In the genomic region with DNA sequence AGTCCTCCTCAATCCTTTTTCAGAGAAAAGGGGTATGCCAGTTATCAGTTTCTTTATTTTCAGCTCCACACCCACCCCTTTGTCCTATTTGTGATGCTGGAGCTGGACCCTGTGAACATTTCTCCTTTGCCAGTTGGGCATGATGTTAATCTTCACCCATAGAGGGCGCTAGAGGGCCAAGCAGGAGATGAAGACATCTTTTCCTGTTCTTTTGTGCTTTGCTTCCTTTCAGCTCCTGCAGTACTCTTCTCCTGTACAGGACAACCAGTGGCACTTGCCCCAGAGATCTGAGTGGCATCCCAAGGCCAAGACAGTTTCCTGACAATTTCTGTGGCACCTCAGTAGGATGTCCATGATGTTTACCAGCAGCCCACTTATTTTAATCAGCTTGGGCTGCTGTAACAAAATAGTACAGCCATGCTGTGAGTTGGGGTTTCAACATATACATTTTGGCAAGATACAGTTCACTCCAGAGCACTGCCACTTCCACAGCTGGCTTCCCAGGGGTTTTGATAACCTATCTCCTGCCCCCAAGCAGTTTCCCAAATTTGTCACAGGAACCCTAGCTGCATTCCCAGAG, we compare ENCODE assay signal across 8 cellular contexts. TPM values are rescaled to one million over a fixed set of nuclear protein-coding genes. Genes with fewer than 3 reads are reported as not detected.
A peak's percentile ranks its signal among the peaks of the same experiment; 100 is the strongest.
DNase-seq lines count a peak whose midpoint lies in the region; ATAC-seq and TF ChIP-seq lines count a peak whose summit lies in the region.

No MANE protein-coding gene starts in this region.

- H3K4me1 Mint-ChIP-seq in activated CD4-positive, alpha-beta memory T cell treated with anti-CD3 and anti-CD28 coated beads for 36 hours (ENCODE audit: low read depth), result peaks cover 16% of the 10 kb centered on the region
- H3K4me1 Mint-ChIP-seq in endothelial cell (ENCODE audit: unreplicated experiment) (peaks cover 5% of the 10 kb centered on the region), neural crest cell (no peaks in the 10 kb centered on the region)

- no peaks in the 10 kb centered on the region for H3K36me3 Mint-ChIP-seq in activated CD4-positive, alpha-beta memory T cell treated with anti-CD3 and anti-CD28 coated beads for 36 hours
- H3K36me3 Mint-ChIP-seq in endothelial cell (ENCODE audit: low read depth, unreplicated experiment) (no peaks in the 10 kb centered on the region), neural crest cell (ENCODE audit: low read depth) (no peaks in the 10 kb centered on the region)

- 0% methylated on average over 1 of the region's 1 CpG for WGBS in GM23248 (ENCODE audit: low coverage in 1 of 2, low lambda C conversion rate in 2 of 2, missing lambda C conversion rate in 2 of 2), 2 experiments

- intact Hi-C loops in activated CD4-positive, alpha-beta memory T cell treated with anti-CD3 and anti-CD28 coated beads for 36 hours (cut with micrococcal nuclease), result loop anchor here (1.0 to 5.0 kb wide), 5 partner anchors 127 to 488 kb away; a partner anchor contains a TSS
- intact Hi-C loops in upper lobe of right lung (cut with DNase I), result no loop called here

- no peaks in the 10 kb centered on the region for H3F3A ChIP-seq in GM23248 (ENCODE audit: insufficient read depth)

- H3K4me1 ChIP-seq in GM23248 (ENCODE audit: insufficient read depth) (no peaks in the 10 kb centered on the region), upper lobe of right lung (no peaks in the 10 kb centered on the region)

- no peaks in the 10 kb centered on the region for H3K9me3 ChIP-seq in GM23248 (ENCODE audit: low read depth)
- no peaks in the 10 kb centered on the region for H3K9me3 ChIP-seq in upper lobe of right lung

- TF ChIP-seq CTCF in BJ (IDR thresholded peaks at IDR 0.05; ENCODE audit: insufficient read depth, low read depth, low read length), result peak; percentile 94
- TF ChIP-seq CTCF in endothelial cell (IDR thresholded peaks at IDR 0.05; ENCODE audit: unreplicated experiment), result peak; percentile 90
- peak; percentile 82 for TF ChIP-seq CTCF in neural crest cell (conservative IDR thresholded peaks at IDR 0.05)
- peak; percentile 84 for TF ChIP-seq CTCF in upper lobe of right lung (IDR thresholded peaks at IDR 0.05)

- in situ Hi-C loops in GM23248 (cut with MboI), result no loop called here

- H3K27ac ChIP-seq in GM23248 (no peak overlapping the region), upper lobe of right lung (no peak overlapping the region)

- H3K27me3 ChIP-seq in BJ (ENCODE audit: control insufficient read depth, insufficient read depth, low read length) (peaks cover 4% of the 10 kb centered on the region), GM23248 (replicated peaks; ENCODE audit: insufficient read depth) (no peaks in the 10 kb centered on the region; the same call in 1 of the 2 replicates), upper lobe of right lung (no peaks in the 10 kb centered on the region)

- peak; percentile 16 for DNase-seq in BJ (ENCODE audit: low read depth)
- peak; percentile 79 for DNase-seq in GM23248
- DNase-seq in NCI-H526 treated with DMSO at 0.1 percent for 48 hours (lab: John Stamatoyannopoulos, UW), result peak; percentile 35
- peak; percentile 73 for DNase-seq in activated CD4-positive, alpha-beta memory T cell treated with anti-CD3 and anti-CD28 coated beads for 36 hours
- DNase-seq in endothelial cell (ENCODE audit: low spot score), result peak; percentile 66
- DNase-seq in neural crest cell (ENCODE audit: low read depth, low spot score), result peak; percentile 47
- DNase-seq in upper lobe of right lung, result no peak

- peaks cover 7% of the 10 kb centered on the region for H3K27me3 Mint-ChIP-seq in activated CD4-positive, alpha-beta memory T cell treated with anti-CD3 and anti-CD28 coated beads for 36 hours
- H3K27me3 Mint-ChIP-seq in endothelial cell (ENCODE audit: unreplicated experiment) (no peaks in the 10 kb centered on the region), neural crest cell (ENCODE audit: low read depth) (no peaks in the 10 kb centered on the region)

- no peaks in the 10 kb centered on the region for H3K79me2 ChIP-seq in GM23248 (ENCODE audit: insufficient read depth)

- no peak overlapping the region for H3K4me2 ChIP-seq in GM23248 (ENCODE audit: unreplicated experiment)

- no peak overlapping the region for H3K27ac Mint-ChIP-seq in activated CD4-positive, alpha-beta memory T cell treated with anti-CD3 and anti-CD28 coated beads for 36 hours
- H3K27ac Mint-ChIP-seq in endothelial cell (ENCODE audit: unreplicated experiment) (peak overlapping the region; percentile 59), neural crest cell (ENCODE audit: unreplicated experiment) (no peak overlapping the region)

- H4K20me1 ChIP-seq in GM23248 (ENCODE audit: insufficient read depth), result no peaks in the 10 kb centered on the region

- H3K36me3 ChIP-seq in BJ (ENCODE audit: control insufficient read depth, insufficient read depth, low read length) (no peaks in the 10 kb centered on the region), GM23248 (ENCODE audit: low read depth) (no peaks in the 10 kb centered on the region), upper lobe of right lung (no peaks in the 10 kb centered on the region)

- peak; percentile 89 for ATAC-seq in upper lobe of right lung
- no peak for ATAC-seq in HG02840 (IDR thresholded peaks at IDR 0.05; ENCODE audit: low FRiP score, unreplicated experiment)

- no peak overlapping the region for H3K4me3 Mint-ChIP-seq in activated CD4-positive, alpha-beta memory T cell treated with anti-CD3 and anti-CD28 coated beads for 36 hours
- H3K4me3 Mint-ChIP-seq in endothelial cell (ENCODE audit: unreplicated experiment), result no peak overlapping the region
- H3K4me3 Mint-ChIP-seq in neural crest cell, result no peak overlapping the region

- POLR2A ChIA-PET in BJ (lab: Charles Lee), result interaction anchor here (1.0 kb wide), 1 partner anchor 152 kb away, joined by 4 read pairs; no protein-coding TSS in a partner anchor
- POLR2A ChIA-PET in activated CD4-positive, alpha-beta memory T cell treated with anti-CD3 and anti-CD28 coated beads for 36 hours (lab: Charles Lee), result interaction anchor here (0.8 kb wide), 1 partner anchor 151 kb away, joined by 3 read pairs; a partner anchor contains a TSS

- H3K9me2 ChIP-seq in GM23248 (ENCODE audit: insufficient read depth), result no peaks in the 10 kb centered on the region

- H3K4me3 ChIP-seq in BJ (ENCODE audit: low read depth, low read length) (no peak overlapping the region), GM23248 (no peak overlapping the region), upper lobe of right lung (no peak overlapping the region)

- H3K9me3 Mint-ChIP-seq in activated CD4-positive, alpha-beta memory T cell treated with anti-CD3 and anti-CD28 coated beads for 36 hours, result no peaks in the 10 kb centered on the region
- H3K9me3 Mint-ChIP-seq in endothelial cell (ENCODE audit: unreplicated experiment) (no peaks in the 10 kb centered on the region), neural crest cell (peaks cover 9% of the 10 kb centered on the region)

- peak overlapping the region; percentile 68 for H2AFZ ChIP-seq in GM23248

- CTCF ChIA-PET in BJ (lab: Yijun Ruan, JAX), result interaction anchor here (0.6 to 2.7 kb wide), 38 partner anchors 9 to 769 kb away, joined by 3 to 21 read pairs (median 3); a partner anchor contains a TSS
- CTCF ChIA-PET in activated CD4-positive, alpha-beta memory T cell treated with anti-CD3 and anti-CD28 coated beads for 36 hours (lab: Charles Lee), result interaction anchor here (0.6 to 2.0 kb wide), 77 partner anchors 9 to 521 kb away, joined by 3 to 14 read pairs (median 4); a partner anchor contains a TSS

- H3K9ac ChIP-seq in GM23248, result no peak overlapping the region

RNA-seq across cellular contexts. Expression of a gene that starts 4.6 kb away (rescaled TPM):
- polyA plus RNA-seq in BJ (2011; rRNA removed), result 0.54 and 0.55 TPM in 2 replicates
- polyA minus RNA-seq in BJ (2011; rRNA and poly(A)+ RNA removed), result not detected in 2 replicates
- total RNA-seq in GM23248 (2014; rRNA removed; shearing (Covaris generic)), result not detected in 2 replicates
- not detected in 2 replicates for polyA plus RNA-seq in GM23248 (2016; fragmentation: Nextera tagmentation; extraction: Ambion mirVana)
- total RNA-seq in activated CD4-positive, alpha-beta memory T cell treated with anti-CD3 and anti-CD28 coated beads for 36 hours, result not detected
- total RNA-seq in endothelial cell (ENCODE audit: unreplicated experiment), result not detected
- not detected in 2 replicates for total RNA-seq in neural crest cell
- 4.2 TPM for total RNA-seq in upper lobe of right lung

RNA-seq across cellular contexts. Expression of a gene that starts 7.3 kb away (rescaled TPM):
- polyA plus RNA-seq in BJ (2011; rRNA removed) (not detected in 2 replicates), GM23248 (2016; fragmentation: Nextera tagmentation; extraction: Ambion mirVana) (not detected in 2 replicates)
- polyA minus RNA-seq in BJ (2011; rRNA and poly(A)+ RNA removed), result not detected in 2 replicates
- not detected in 2 replicates for total RNA-seq in GM23248 (2014; rRNA removed; shearing (Covaris generic))
- total RNA-seq in activated CD4-positive, alpha-beta memory T cell treated with anti-CD3 and anti-CD28 coated beads for 36 hours, result not detected
- total RNA-seq in endothelial cell (ENCODE audit: unreplicated experiment) (not detected), neural crest cell (not detected in 2 replicates), upper lobe of right lung (not detected)

RNA-seq across cellular contexts. Expression of a gene that starts 22.2 kb away (rescaled TPM):
- polyA plus RNA-seq in BJ (2011; rRNA removed) (2.3 and 3.4 TPM in 2 replicates), GM23248 (2016; fragmentation: Nextera tagmentation; extraction: Ambion mirVana) (not detected in 2 replicates)
- not detected in 2 replicates for polyA minus RNA-seq in BJ (2011; rRNA and poly(A)+ RNA removed)
- total RNA-seq in GM23248 (2014; rRNA removed; shearing (Covaris generic)), result not detected in 2 replicates
- not detected for total RNA-seq in activated CD4-positive, alpha-beta memory T cell treated with anti-CD3 and anti-CD28 coated beads for 36 hours
- total RNA-seq in endothelial cell (ENCODE audit: unreplicated experiment) (not detected), neural crest cell (not detected in 2 replicates), upper lobe of right lung (13.3 TPM)

Comparison
In these comparisons a context has a peak if more than half of its experiments do, and no peak if none do; other contexts are left out.
1. RNA of a gene that starts 22.2 kb away (total RNA-seq): 13.3 TPM in upper lobe of right lung (single experiment); not detected in GM23248, not detected in activated CD4-positive, alpha-beta memory T cell treated with anti-CD3 and anti-CD28 coated beads for 36 hours, not detected in endothelial cell (single experiment) and not detected in neural crest cell; every median in the first group is over 10 times any median in the second.
2. Peak in every context shown above with its lines, with median percentiles within 50 percentile points of each other: CTCF ChIP-seq.